Comparison of ENCODE assay signal across 20 cellular contexts in genomic region chr11:12880327-12880726, GRCh38.
DNase-seq lines count a peak whose midpoint lies in the region; ATAC-seq and TF ChIP-seq lines count a peak whose summit lies in the region.
"Had no signal": no experiment of that assay in that cellular context is flagged by ENCODE, and none has a peak within 500 bp of the region (broad histone marks: within the 10 kb centered on the region; RNA-seq: fewer than 3 reads in every experiment).

No MANE protein-coding gene starts in this region.

- ATAC-seq in HG02852 (IDR thresholded peaks at IDR 0.05; ENCODE audit: unreplicated experiment), result no peak
- ATAC-seq in GM21447 (IDR thresholded peaks at IDR 0.05; ENCODE audit: unreplicated experiment), result no peak

- H3K9me3 Mint-ChIP-seq in MCF 10A (ENCODE audit: unreplicated experiment) (no peaks in the 10 kb centered on the region), endothelial cell (ENCODE audit: unreplicated experiment) (no peaks in the 10 kb centered on the region), neural crest cell (no peaks in the 10 kb centered on the region)
- H3K9me3 Mint-ChIP-seq: CD4-positive, alpha-beta T cell; CD8-positive, alpha-beta memory T cell had no signal

- TF ChIP-seq CTCF in MCF 10A (IDR thresholded peaks at IDR 0.05; ENCODE audit: unreplicated experiment) (no peak), breast epithelium (IDR thresholded peaks at IDR 0.05) (no peak), endothelial cell (IDR thresholded peaks at IDR 0.05; ENCODE audit: unreplicated experiment) (no peak), neural crest cell (conservative IDR thresholded peaks at IDR 0.05) (no peak)

- no peak overlapping the region for H2AK5ac ChIP-seq in trophoblast cell (ENCODE audit: low read length)

- H3K79me2 ChIP-seq in trophoblast cell (ENCODE audit: control insufficient read depth, insufficient read depth, low read length, poor library complexity), result no peaks in the 10 kb centered on the region

- H4K91ac ChIP-seq in trophoblast cell (ENCODE audit: low read depth, low read length), result no peak overlapping the region

- intact Hi-C loops in MCF 10A (cut with micrococcal nuclease), result no loop called here
- intact Hi-C loops in breast epithelium (cut with DNase I; ENCODE audit: low total_unique reads), result loop anchor here (10.0 kb wide), 1 partner anchor 206 kb away; the partner anchor contains the start of gene TEAD1

- POLR2A ChIA-PET in MCF 10A (lab: Yijun Ruan, JAX), result interaction anchor here (0.5 to 1.3 kb wide), 2 partner anchors 10 to 30 kb away, joined by 3 to 4 read pairs; no protein-coding TSS in a partner anchor

- H3K36me3 Mint-ChIP-seq in MCF 10A (ENCODE audit: insufficient read depth, unreplicated experiment) (peaks cover 72% of the 10 kb centered on the region), endothelial cell (ENCODE audit: low read depth, unreplicated experiment) (peaks cover 28% of the 10 kb centered on the region), neural crest cell (ENCODE audit: low read depth) (peaks cover 16% of the 10 kb centered on the region)
- H3K36me3 Mint-ChIP-seq: CD14-positive monocyte had no signal

- H2BK5ac ChIP-seq in trophoblast cell (ENCODE audit: low read depth, low read length, poor library complexity), result no peak overlapping the region

- H3K4me1 Mint-ChIP-seq in MCF 10A (ENCODE audit: insufficient read depth, unreplicated experiment) (no peaks in the 10 kb centered on the region), endothelial cell (ENCODE audit: unreplicated experiment) (peaks cover 24% of the 10 kb centered on the region), neural crest cell (peaks cover 24% of the 10 kb centered on the region)
- H3K4me1 Mint-ChIP-seq: B cell; CD14-positive monocyte; CD8-positive, alpha-beta memory T cell had no signal

- H3K18ac ChIP-seq in trophoblast cell (ENCODE audit: low read length), result no peak overlapping the region

- no peak overlapping the region for H2AFZ ChIP-seq in trophoblast cell (ENCODE audit: insufficient read depth, low read length, poor library complexity)

- H2BK120ac ChIP-seq in trophoblast cell (ENCODE audit: insufficient read depth, low read length, poor library complexity), result no peak overlapping the region

- DNase-seq in MCF 10A (ENCODE audit: unreplicated experiment) (no peak), breast epithelium (ENCODE audit: low spot score in 2 of 2) (no peak), endothelial cell (ENCODE audit: low spot score) (no peak), neural crest cell (ENCODE audit: low read depth, low spot score) (no peak), NCI-H1417 (lab: John Stamatoyannopoulos, UW) (no peak), trophoblast cell (no peak)
- DNase-seq: CD4-positive, alpha-beta T cell; CD8-positive, alpha-beta memory T cell; DMS 273 treated with DMSO at 0.1 percent for 48 hours; DMS79; EL; GF-D8; H7; HCEC 1CT had no signal

- H3K9me3 ChIP-seq in breast epithelium, result no peaks in the 10 kb centered on the region
- H3K9me3 ChIP-seq in trophoblast cell (ENCODE audit: insufficient read depth, low read depth, low read length), result peaks cover 2% of the 10 kb centered on the region
- H3K9me3 ChIP-seq: BLaER1 had no signal

- peaks cover 2% of the 10 kb centered on the region for H3K79me1 ChIP-seq in trophoblast cell (ENCODE audit: low read length)

- CTCF ChIA-PET in MCF 10A (lab: Yijun Ruan, JAX), result interaction anchor here (0.6 to 1.3 kb wide), 3 partner anchors 8 to 147 kb away, joined by 3 to 7 read pairs (median 5); no protein-coding TSS in a partner anchor

- no peak overlapping the region for H3K4me3 ChIP-seq in breast epithelium
- H3K4me3 ChIP-seq in trophoblast cell (ENCODE audit: low read depth, low read length), result no peak overlapping the region
- H3K4me3 ChIP-seq: BLaER1 had no signal

- H3K4me1 ChIP-seq in breast epithelium (no peaks in the 10 kb centered on the region), trophoblast cell (ENCODE audit: control insufficient read depth in 1 of 2, insufficient read depth in 2 of 2, low read length in 2 of 2) (peaks cover 4 to 8% of the 10 kb centered on the region in 2 experiments)
- H3K4me1 ChIP-seq: BLaER1 had no signal

- no peak overlapping the region for H4K12ac ChIP-seq in trophoblast cell (ENCODE audit: low read depth, low read length)

- no TSS peak for BruUV-seq in MCF 10A (replicated peaks; lab: Mats Ljungman, UMichigan)

- H3K27ac Mint-ChIP-seq in MCF 10A (ENCODE audit: low read depth, unreplicated experiment), result peak overlapping the region; percentile 44
- H3K27ac Mint-ChIP-seq in endothelial cell (ENCODE audit: unreplicated experiment), result peak overlapping the region; percentile 24
- H3K27ac Mint-ChIP-seq in neural crest cell (ENCODE audit: unreplicated experiment), result peak overlapping the region; percentile 81
- H3K27ac Mint-ChIP-seq: B cell; CD14-positive monocyte; CD4-positive, alpha-beta T cell; CD8-positive, alpha-beta memory T cell had no signal

- H2BK12ac ChIP-seq in trophoblast cell (ENCODE audit: low read length), result no peak overlapping the region

- H3K14ac ChIP-seq in trophoblast cell (ENCODE audit: low read length), result no peak overlapping the region

- no peak overlapping the region for H3K23ac ChIP-seq in trophoblast cell (ENCODE audit: low read length)

- no peaks in the 10 kb centered on the region for H3K27me3 ChIP-seq in breast epithelium
- H3K27me3 ChIP-seq in trophoblast cell (ENCODE audit: insufficient read depth, low read length), result no peaks in the 10 kb centered on the region
- H3K27me3 ChIP-seq: BLaER1 had no signal

- TF ChIP-seq POLR2A in breast epithelium (IDR thresholded peaks at IDR 0.05), result no peak

- H3K4me2 ChIP-seq in trophoblast cell (ENCODE audit: low read length), result no peak overlapping the region
- H3K4me2 ChIP-seq: BLaER1 had no signal

- H3K4ac ChIP-seq in trophoblast cell (ENCODE audit: low read depth, low read length), result no peak overlapping the region

- no peak overlapping the region for H3K9ac ChIP-seq in trophoblast cell (ENCODE audit: low read length)
- H3K9ac ChIP-seq: BLaER1 had no signal

- H3K27me3 Mint-ChIP-seq in MCF 10A (ENCODE audit: insufficient read depth, unreplicated experiment) (no peaks in the 10 kb centered on the region), endothelial cell (ENCODE audit: unreplicated experiment) (peaks cover 17% of the 10 kb centered on the region), neural crest cell (ENCODE audit: low read depth) (no peaks in the 10 kb centered on the region)

- H3K27ac ChIP-seq in breast epithelium, result no peak overlapping the region
- no peak overlapping the region for H3K27ac ChIP-seq in trophoblast cell (ENCODE audit: low read depth, low read length)
- H3K27ac ChIP-seq: 22Rv1, BLaER1 had no signal

- WGBS in trophoblast cell (ENCODE audit: extremely low coverage, insufficient coverage, insufficient read length), result no CpG with 5 or more reads among the region's 6 CpGs

- H3K4me3 Mint-ChIP-seq in MCF 10A (ENCODE audit: unreplicated experiment) (no peak overlapping the region), endothelial cell (ENCODE audit: unreplicated experiment) (no peak overlapping the region), neural crest cell (no peak overlapping the region)
- H3K4me3 Mint-ChIP-seq: B cell; CD14-positive monocyte; CD4-positive, alpha-beta T cell; CD8-positive, alpha-beta memory T cell had no signal

- H4K8ac ChIP-seq in trophoblast cell (ENCODE audit: low read depth, low read length), result no peak overlapping the region

- H3K36me3 ChIP-seq in breast epithelium, result no peaks in the 10 kb centered on the region
- peaks cover 36 to 49% of the 10 kb centered on the region in 2 experiments for H3K36me3 ChIP-seq in trophoblast cell (ENCODE audit: control insufficient read depth in 1 of 2, insufficient read depth in 2 of 2, low read length in 2 of 2)
- H3K36me3 ChIP-seq: BLaER1 had no signal

Comparison
In these comparisons a context has a peak if more than half of its experiments do, and no peak if none do; other contexts are left out.
1. H3K27ac Mint-ChIP-seq: peak in every context shown above with its lines; median percentile 81 in neural crest cell; 44 in MCF 10A; 24 in endothelial cell.